ENCODE assay signal across 9 cellular contexts in genomic region chr7:55517191-55517633, GRCh38. TPM values are rescaled to one million over a fixed set of nuclear protein-coding genes. Genes with fewer than 3 reads are reported as not detected.
DNase-seq lines count a peak whose midpoint lies in the region; ATAC-seq and TF ChIP-seq lines count a peak whose summit lies in the region.
"Had no signal": no experiment of that assay in that cellular context is flagged by ENCODE, and none has a peak within 500 bp of the region (broad histone marks: within the 10 kb centered on the region; RNA-seq: fewer than 3 reads in every experiment).

No MANE protein-coding gene starts in this region.

- ATAC-seq in GM18867 (IDR thresholded peaks at IDR 0.05; ENCODE audit: unreplicated experiment) (peak; percentile 68), GM21825 (IDR thresholded peaks at IDR 0.05; ENCODE audit: unreplicated experiment) (peak; percentile 69), HG03575 (IDR thresholded peaks at IDR 0.05; ENCODE audit: extremely low read depth, insufficient number of reproducible peaks, low FRiP score, unreplicated experiment) (peak; percentile 55), psoas muscle (no peak)
- ATAC-seq: WTC11 had no signal

- intact Hi-C loops in psoas muscle (cut with DNase I) (no loop called here), esophagus squamous epithelium (cut with DNase I) (no loop called here)

- TF ChIP-seq CTCF in psoas muscle (IDR thresholded peaks at IDR 0.05) (no peak), esophagus squamous epithelium (IDR thresholded peaks at IDR 0.05) (no peak)

- DNase-seq in psoas muscle: no peak
- DNase-seq in DMS153 (lab: John Stamatoyannopoulos, UW): no peak
- DNase-seq in effector memory CD4-positive, alpha-beta T cell: no peak
- DNase-seq in NOMO-1 treated with DMSO at 0.1 percent for 48 hours (lab: John Stamatoyannopoulos, UW; ENCODE audit: unreplicated experiment): no peak
- no peak for DNase-seq in esophagus squamous epithelium (lab: John Stamatoyannopoulos, UW)

- H3K27me3 ChIP-seq in psoas muscle (ENCODE audit: insufficient read depth in 3 of 3, low read length in 2 of 3): no peaks in the 10 kb centered on the region
- no peaks in the 10 kb centered on the region for H3K27me3 ChIP-seq in effector memory CD4-positive, alpha-beta T cell (replicated peaks; ENCODE audit: control insufficient read depth, insufficient read depth, low read length, poor library complexity, severe bottlenecking)
- no peaks in the 10 kb centered on the region for H3K27me3 ChIP-seq in esophagus squamous epithelium

- no peaks in the 10 kb centered on the region for H3K9me3 ChIP-seq in psoas muscle
- H3K9me3 ChIP-seq in effector memory CD4-positive, alpha-beta T cell (ENCODE audit: control insufficient read depth, low read length): no peaks in the 10 kb centered on the region
- no peaks in the 10 kb centered on the region for H3K9me3 ChIP-seq in esophagus squamous epithelium

- H3K4me3 ChIP-seq in psoas muscle (no peak overlapping the region), esophagus squamous epithelium (no peak overlapping the region)
- no peak overlapping the region for H3K4me3 ChIP-seq in effector memory CD4-positive, alpha-beta T cell (ENCODE audit: insufficient read depth, low read depth, low read length, poor library complexity, severe bottlenecking)

- WGBS in psoas muscle, 3 donors: 79 to 83% (median 82%) methylated on average over 12 of the region's 12 CpGs
- WGBS in esophagus squamous epithelium, 2 donors: 75 to 85% methylated on average over 5 to 11 of the region's 12 CpGs

- H3K27ac ChIP-seq in psoas muscle (peak overlapping the region; percentile 78), esophagus squamous epithelium (no peak overlapping the region)
- H3K27ac ChIP-seq in effector memory CD4-positive, alpha-beta T cell (ENCODE audit: insufficient read depth, low read length, poor library complexity, severe bottlenecking): no peak overlapping the region

- peaks cover 2 to 34% of the 10 kb centered on the region in 2 donors for H3K36me3 ChIP-seq in psoas muscle (ENCODE audit: insufficient read depth in 1 of 2, low read depth in 1 of 2)
- peaks cover 54% of the 10 kb centered on the region for H3K36me3 ChIP-seq in effector memory CD4-positive, alpha-beta T cell (ENCODE audit: control insufficient read depth, insufficient read depth, low read length)
- peaks cover 0 to 50% (median 0%) of the 10 kb centered on the region in 3 donors for H3K36me3 ChIP-seq in esophagus squamous epithelium

- H3K4me1 ChIP-seq in psoas muscle (peaks cover 45% of the 10 kb centered on the region), esophagus squamous epithelium (peaks cover 0 to 5% (median 0%) of the 10 kb centered on the region in 3 donors)
- peaks cover 8% of the 10 kb centered on the region for H3K4me1 ChIP-seq in effector memory CD4-positive, alpha-beta T cell (ENCODE audit: control insufficient read depth, insufficient read depth, low read length, poor library complexity, severe bottlenecking)

- TF ChIP-seq POLR2A in esophagus squamous epithelium (IDR thresholded peaks at IDR 0.05): no peak

RNA-seq across cellular contexts. Expression of gene VOPP1, which starts 55.1 kb away (rescaled TPM):
- total RNA-seq in psoas muscle: 10 to 100 TPM; 21.6 to 31.9 (median 30.5) TPM
- 10 to 100 TPM; 16.3 to 45.7 (median 19.5) TPM for polyA plus RNA-seq in psoas muscle
- total RNA-seq in esophagus squamous epithelium: 10 to 100 TPM; 13.9 to 26.5 (median 19.2) TPM

Comparison
In these comparisons a context has a peak if more than half of its experiments do, and no peak if none do; other contexts are left out.
1. ATAC-seq: peak in GM18867 (single experiment), GM21825 (single experiment) and HG03575 (single experiment); none in psoas muscle (0 of 4).